ENCODE assay signal across 12 cellular contexts in genomic region chr7:29488977-29489376, GRCh38.
DNase-seq lines count a peak whose midpoint lies in the region; ATAC-seq and TF ChIP-seq lines count a peak whose summit lies in the region.
"Had no signal": no experiment of that assay in that cellular context is flagged by ENCODE, and none has a peak within 500 bp of the region (broad histone marks: within the 10 kb centered on the region; RNA-seq: fewer than 3 reads in every experiment).

No MANE protein-coding gene starts in this region.

- H3K4me1 ChIP-seq in osteoblast (ENCODE audit: insufficient read depth, low read length) = peaks cover 30% of the 10 kb centered on the region
- H3K4me1 ChIP-seq: BE2C had no signal

- no peaks in the 10 kb centered on the region for H3K9me3 ChIP-seq in osteoblast (ENCODE audit: low read depth, low read length)
- H3K9me3 ChIP-seq: BE2C had no signal

- ATAC-seq in SK-N-SH treated with all-trans-retinoic acid at 6 μM for 48 hours = peak; percentile 92

- no peaks in the 10 kb centered on the region for H3K79me2 ChIP-seq in osteoblast (ENCODE audit: insufficient read depth, low read length)

- H3K4me3 ChIP-seq in AG09309 (ENCODE audit: control insufficient read depth, low read depth, low read length) (no peak overlapping the region), foreskin fibroblast (ENCODE audit: low read depth in 1 of 2, low read length in 2 of 2) (no peak overlapping the region), osteoblast (ENCODE audit: insufficient read depth, low read length) (peak overlapping the region; percentile 10)

- H4K20me1 ChIP-seq in osteoblast (ENCODE audit: insufficient read depth, low read length) = no peaks in the 10 kb centered on the region

- no peaks in the 10 kb centered on the region for H3K36me3 ChIP-seq in osteoblast (ENCODE audit: insufficient read depth, low read length)
- H3K36me3 ChIP-seq: BE2C had no signal

- peak overlapping the region; percentile 69 for H3K4me2 ChIP-seq in osteoblast (ENCODE audit: insufficient read depth, low read length)

- H3K27me3 ChIP-seq in osteoblast (ENCODE audit: insufficient read depth, low read length) = no peaks in the 10 kb centered on the region
- H3K27me3 ChIP-seq: BE2C had no signal

- peak overlapping the region; percentile 82 for H3K27ac ChIP-seq in osteoblast (ENCODE audit: low read depth, low read length)

- H2AFZ ChIP-seq in osteoblast (ENCODE audit: low read length) = peak overlapping the region; percentile 13

- DNase-seq in AG09309 (ENCODE audit: low read depth) = peak; percentile 68
- peak; percentile 37 to 44 for DNase-seq in foreskin fibroblast
- peak; percentile 57 for DNase-seq in osteoblast (ENCODE audit: insufficient read length, low spot score, missing footprints)
- no peak for DNase-seq in OCI-M1 (lab: John Stamatoyannopoulos, UW)
- no peak for DNase-seq in Ammon's horn (ENCODE audit: low spot score)
- no peak for DNase-seq in NCI-H526 treated with DMSO at 0.1 percent for 48 hours (lab: John Stamatoyannopoulos, UW)
- DNase-seq in HK-2 (ENCODE audit: unreplicated experiment) = no peak
- DNase-seq: BE2C; Kasumi-1; NK-92 treated with Interleukin-12 subunit alpha and Interleukin-12 subunit beta, amount 100 ng/mL, for 24 hours; stimulated activated CD4-positive, alpha-beta T cell treated with anti-CD3 and anti-CD28 coated beads, Interleukin-2, amount 100 ng/mL, for 24 hours had no signal

- TF ChIP-seq CTCF in AG09309 (IDR thresholded peaks at IDR 0.05; ENCODE audit: control insufficient read depth, insufficient read depth, low read depth, low read length, missing control alignments) = no peak
- no peak for TF ChIP-seq CTCF in foreskin fibroblast (IDR thresholded peaks at IDR 0.05; ENCODE audit: low read depth, low read length)
- TF ChIP-seq CTCF in osteoblast (IDR thresholded peaks at IDR 0.05; ENCODE audit: extremely low read depth, low read depth, low read length) = no peak

TF ChIP-seq in SK-N-SH treated with all-trans-retinoic acid at 6 μM for 48 hours, 23 proteins besides CTCF, POLR2A, EP300 and RAD21 (continues in another document):
- TF ChIP-seq RARB (CRISPR knock-in tag; IDR thresholded peaks at IDR 0.05) = no peak
- TF ChIP-seq POU6F1 (CRISPR knock-in tag; IDR thresholded peaks at IDR 0.05; ENCODE audit: borderline replicate concordance, low read depth) = peak; percentile 12; the same call in 1 of the 2 replicates
- TF ChIP-seq PATZ1 (CRISPR knock-in tag; IDR thresholded peaks at IDR 0.05; ENCODE audit: borderline replicate concordance) = no peak
- no peak for TF ChIP-seq PPARA (CRISPR knock-in tag; IDR thresholded peaks at IDR 0.05; ENCODE audit: borderline replicate concordance)
- peak; percentile 86 for TF ChIP-seq ISL1 (CRISPR knock-in tag; IDR thresholded peaks at IDR 0.05)
- 0 out of 2 replicates have a peak, but pooled peaks have one; percentile 2 for TF ChIP-seq TOX (CRISPR knock-in tag; IDR thresholded peaks at IDR 0.05; ENCODE audit: borderline replicate concordance)
- TF ChIP-seq GLIS3 (CRISPR knock-in tag; IDR thresholded peaks at IDR 0.05) = no peak
- TF ChIP-seq ARNTL (CRISPR knock-in tag; IDR thresholded peaks at IDR 0.05; ENCODE audit: borderline replicate concordance, low read depth) = no peak
- TF ChIP-seq BACH2 (CRISPR knock-in tag; IDR thresholded peaks at IDR 0.05; ENCODE audit: borderline replicate concordance) = no peak
- TF ChIP-seq TSHZ2 (CRISPR knock-in tag; IDR thresholded peaks at IDR 0.05) = no peak
- no peak for TF ChIP-seq SNAI2 (CRISPR knock-in tag; IDR thresholded peaks at IDR 0.05)
- TF ChIP-seq ZNF70 (CRISPR knock-in tag; IDR thresholded peaks at IDR 0.05) = no peak
- TF ChIP-seq ZFP30 (CRISPR knock-in tag; IDR thresholded peaks at IDR 0.05) = no peak
- no peak for TF ChIP-seq CSRNP3 (CRISPR knock-in tag; IDR thresholded peaks at IDR 0.05)
- peak; percentile 72; the same call in 1 of the 2 replicates for TF ChIP-seq CSDC2 (CRISPR knock-in tag; IDR thresholded peaks at IDR 0.05)
- no peak for TF ChIP-seq ZNF565 (CRISPR knock-in tag; conservative IDR thresholded peaks at IDR 0.05; ENCODE audit: low read depth)
- no peak for TF ChIP-seq OSR1 (CRISPR knock-in tag; IDR thresholded peaks at IDR 0.05)
- no peak for TF ChIP-seq CREB5 (CRISPR knock-in tag; IDR thresholded peaks at IDR 0.05; ENCODE audit: low read depth)
- 0 out of 2 replicates have a peak, but pooled peaks have one; percentile 35 for TF ChIP-seq ZFP3 (CRISPR knock-in tag; IDR thresholded peaks at IDR 0.05)
- TF ChIP-seq TCF4 (CRISPR knock-in tag; IDR thresholded peaks at IDR 0.05; ENCODE audit: borderline replicate concordance) = no peak
- no peak for TF ChIP-seq ZNF8 (CRISPR knock-in tag; IDR thresholded peaks at IDR 0.05)
- no peak for TF ChIP-seq ESRRG (CRISPR knock-in tag; IDR thresholded peaks at IDR 0.05)

Comparison
In these comparisons a context has a peak if more than half of its experiments do, and no peak if none do; other contexts are left out.
1. DNase-seq: peak in AG09309 (single experiment), foreskin fibroblast (2 of 2) and osteoblast (single experiment); none in OCI-M1 (single experiment), Ammon's horn (single experiment), NCI-H526 treated with DMSO at 0.1 percent for 48 hours (single experiment) and HK-2 (single experiment).